Comparison of ENCODE assay signal across 1 cellular context in genomic region chr1:8597455-8597854, GRCh38.
TF ChIP-seq lines count a peak whose summit lies in the region.

No MANE protein-coding gene starts in this region.

TF ChIP-seq in GM23338, 12 proteins besides CTCF, POLR2A, EP300 and RAD21 (continued from another document):
- no peak for TF ChIP-seq ZNF462 (CRISPR knock-in tag; IDR thresholded peaks at IDR 0.05)
- TF ChIP-seq ZNF331 (CRISPR knock-in tag; IDR thresholded peaks at IDR 0.05; ENCODE audit: low read depth): no peak
- no peak for TF ChIP-seq ZNF114 (CRISPR knock-in tag; IDR thresholded peaks at IDR 0.05)
TF ChIP-seq in GM23338: peak in this region for 0.
